Comparison of ENCODE assay signal across 1 cellular context in the genomic region with DNA sequence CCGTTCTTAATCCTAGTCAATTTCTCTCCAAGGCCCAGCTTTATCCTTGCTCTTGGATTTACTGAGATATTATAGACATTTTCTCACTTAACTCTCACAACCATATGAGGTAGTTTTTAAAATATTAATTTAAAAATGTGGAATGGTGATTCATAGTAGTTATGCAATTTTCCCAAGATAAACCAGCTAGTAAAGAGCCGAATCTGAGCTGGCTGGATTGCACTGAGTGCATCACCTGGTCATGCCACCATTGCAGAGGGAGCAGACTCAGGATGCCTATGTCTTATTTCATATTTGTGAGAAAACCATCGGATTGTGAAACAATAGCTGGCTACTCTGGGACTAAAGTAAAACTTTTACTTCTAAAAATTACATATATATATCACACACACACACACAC.
TF ChIP-seq lines count a peak whose summit lies in the region.

No MANE protein-coding gene starts in this region.

TF ChIP-seq in HepG2, 621 proteins besides CTCF, POLR2A, EP300 and RAD21 (continued from another document):
- TF ChIP-seq ZNF276 (CRISPR knock-in tag; IDR thresholded peaks at IDR 0.05; ENCODE audit: low read depth) = no peak
- no peak for TF ChIP-seq TP53 (CRISPR knock-in tag; conservative IDR thresholded peaks at IDR 0.05)
- no peak for TF ChIP-seq KDM2A (CRISPR knock-in tag; IDR thresholded peaks at IDR 0.05; ENCODE audit: borderline replicate concordance, low read depth)
- no peak for TF ChIP-seq MYC (CRISPR knock-in tag; IDR thresholded peaks at IDR 0.05; ENCODE audit: borderline replicate concordance)
- TF ChIP-seq NFE2L1 (CRISPR knock-in tag; IDR thresholded peaks at IDR 0.05; ENCODE audit: borderline replicate concordance) = no peak
- no peak for TF ChIP-seq TCF12 (IDR thresholded peaks at IDR 0.05)
- no peak for TF ChIP-seq TCF12 (CRISPR knock-in tag; IDR thresholded peaks at IDR 0.05)
- TF ChIP-seq ATF7-NPFF (CRISPR knock-in tag; IDR thresholded peaks at IDR 0.05; ENCODE audit: low read depth) = no peak
- TF ChIP-seq ZNF274 (CRISPR knock-in tag; IDR thresholded peaks at IDR 0.05) = no peak
- no peak for TF ChIP-seq MTERF4 (CRISPR knock-in tag; IDR thresholded peaks at IDR 0.05)
